8 cellular contexts compared by ENCODE assay signal in genomic region chr1:84996846-84997666, GRCh38. TPM values are rescaled to one million over a fixed set of nuclear protein-coding genes. Genes with fewer than 3 reads are reported as not detected.
A peak's percentile ranks its signal among the peaks of the same experiment; 100 is the strongest.
DNase-seq lines count a peak whose midpoint lies in the region; ATAC-seq and TF ChIP-seq lines count a peak whose summit lies in the region.

Gene MCOLN2, minus strand, starts transcription at chr1:84997113. Its CDS starts 241 bp downstream, at chr1:84996872.

- in situ Hi-C loops in Caki2 (cut with HindIII; ENCODE audit: low pct_unique_long_range_greater_than_20kb, low sequenced_read_pairs), result no loop called here

- H3K36me3 Mint-ChIP-seq in activated naive CD8-positive, alpha-beta T cell treated with anti-CD3 and anti-CD28 coated beads, Interleukin-2, amount 10 ng/mL, durations not matched to agents 7 days and 5 days, result peaks cover 15% of the 10 kb centered on the region

- peak within 1 kb of the TSS; percentile 91 for H3K4me2 ChIP-seq in skeletal muscle satellite cell (ENCODE audit: low read length)

- H3K27ac ChIP-seq in RWPE1 (no peak within 1 kb of the TSS), iPS DF 6.9 (ENCODE audit: low read length) (no peak within 1 kb of the TSS)

- H3K4me1 ChIP-seq in iPS DF 6.9 (ENCODE audit: control insufficient read depth, insufficient read depth, low read length), result peaks cover 3% of the 10 kb centered on the region; the same call in 1 of the 2 replicates
- peaks cover 17% of the 10 kb centered on the region for H3K4me1 ChIP-seq in skeletal muscle satellite cell (ENCODE audit: control insufficient read depth, insufficient read depth, low read length)

- H3K4me1 Mint-ChIP-seq in activated naive CD8-positive, alpha-beta T cell treated with anti-CD3 and anti-CD28 coated beads, Interleukin-2, amount 10 ng/mL, durations not matched to agents 7 days and 5 days, result peaks cover 38% of the 10 kb centered on the region

- peaks cover 18% of the 10 kb centered on the region for H3K27me3 Mint-ChIP-seq in activated naive CD8-positive, alpha-beta T cell treated with anti-CD3 and anti-CD28 coated beads, Interleukin-2, amount 10 ng/mL, durations not matched to agents 7 days and 5 days

- H3K4me3 ChIP-seq in iPS DF 6.9 (ENCODE audit: low read length) (peak within 1 kb of the TSS; percentile 66), skeletal muscle satellite cell (ENCODE audit: low read length) (peak within 1 kb of the TSS; percentile 76)

- DNase-seq in Caki2 (ENCODE audit: low read depth) (peak; percentile 11), RWPE1 (ENCODE audit: low spot score) (peak; percentile 45), iPS DF 6.9 (ENCODE audit: low read depth, low spot score) (no peak), NCI-H226 (no peak)
- DNase-seq in activated naive CD8-positive, alpha-beta T cell treated with anti-CD3 and anti-CD28 coated beads, Interleukin-2, amount 10 ng/mL, durations not matched to agents 7 days and 5 days, result peak; percentile 76

- H3K9me3 Mint-ChIP-seq in activated naive CD8-positive, alpha-beta T cell treated with anti-CD3 and anti-CD28 coated beads, Interleukin-2, amount 10 ng/mL, durations not matched to agents 7 days and 5 days, result no peaks in the 10 kb centered on the region

- H3K27me3 ChIP-seq in iPS DF 6.9 (ENCODE audit: control insufficient read depth, insufficient read depth, low read length) (peaks cover 22% of the 10 kb centered on the region), skeletal muscle satellite cell (ENCODE audit: control insufficient read depth, insufficient read depth, low read length) (peaks cover 64% of the 10 kb centered on the region)

- no peak for TF ChIP-seq CTCF in RWPE1 (conservative IDR thresholded peaks at IDR 0.05; ENCODE audit: low read depth)

- H3K27ac Mint-ChIP-seq in activated naive CD8-positive, alpha-beta T cell treated with anti-CD3 and anti-CD28 coated beads, Interleukin-2, amount 10 ng/mL, durations not matched to agents 7 days and 5 days, result peak within 1 kb of the TSS; percentile 85

- H3K4me3 Mint-ChIP-seq in activated naive CD8-positive, alpha-beta T cell treated with anti-CD3 and anti-CD28 coated beads, Interleukin-2, amount 10 ng/mL, durations not matched to agents 7 days and 5 days, result peak within 1 kb of the TSS; percentile 88

- WGBS in iPS DF 6.9 (ENCODE audit: insufficient coverage, insufficient read length), result no CpG with 5 or more reads among the region's 87 CpGs

- no peaks in the 10 kb centered on the region for H3K9me3 ChIP-seq in iPS DF 6.9 (ENCODE audit: control insufficient read depth, insufficient read depth, low read length)
- H3K9me3 ChIP-seq in skeletal muscle satellite cell (replicated peaks; ENCODE audit: low read length), result no peaks in the 10 kb centered on the region

- POLR2A ChIA-PET in RWPE1 (lab: Yijun Ruan, JAX; ENCODE audit: low non-redundant PET), result no interaction called here
- POLR2A ChIA-PET in activated naive CD8-positive, alpha-beta T cell treated with anti-CD3 and anti-CD28 coated beads, Interleukin-2, amount 10 ng/mL, durations not matched to agents 7 days and 5 days (lab: Charles Lee), result interaction anchor here (1.0 to 2.0 kb wide), 3 partner anchors 9 to 261 kb away, joined by 3 to 4 read pairs (median 3); no protein-coding TSS in a partner anchor

- H3K36me3 ChIP-seq in iPS DF 6.9 (ENCODE audit: control insufficient read depth, insufficient read depth, low read length) (no peaks in the 10 kb centered on the region; the same call in 1 of the 2 replicates), skeletal muscle satellite cell (ENCODE audit: insufficient read depth, low read length) (no peaks in the 10 kb centered on the region)

- ATAC-seq in GM19351 (IDR thresholded peaks at IDR 0.05; ENCODE audit: unreplicated experiment), result peak; percentile 31
- ATAC-seq in HG03442 (IDR thresholded peaks at IDR 0.05; ENCODE audit: unreplicated experiment), result peak; percentile 49
- peak; percentile 74 for ATAC-seq in activated naive CD8-positive, alpha-beta T cell treated with anti-CD3 and anti-CD28 coated beads, Interleukin-2, amount 10 ng/mL, durations not matched to agents 7 days and 5 days (ENCODE audit: low read depth)

- CTCF ChIA-PET in RWPE1 (lab: Yijun Ruan, JAX), result interaction anchor here (0.7 to 1.1 kb wide), 2 partner anchors 35 to 42 kb away, joined by 3 to 4 read pairs; no protein-coding TSS in a partner anchor

- peak within 1 kb of the TSS; percentile 28 for H3K9ac ChIP-seq in skeletal muscle satellite cell (ENCODE audit: low read depth, low read length)

RNA-seq across cellular contexts. Expression of gene MCOLN2, which starts in this region (rescaled TPM):
- total RNA-seq in Caki2 (2014; rRNA removed; shearing (Covaris generic); ENCODE audit: low replicate concordance), result 3.1 TPM in 1 of 2 replicates, not detected in the other
- total RNA-seq in activated naive CD8-positive, alpha-beta T cell treated with anti-CD3 and anti-CD28 coated beads, Interleukin-2, amount 10 ng/mL, durations not matched to agents 7 days and 5 days, result 10 to 100 TPM; 18.8 to 19.9 TPM
- 0.51 and 2.0 TPM in 2 replicates for total RNA-seq in skeletal muscle satellite cell (2012; rRNA removed)

Comparison
In these comparisons a context has a peak if more than half of its experiments do, and no peak if none do; other contexts are left out.
1. DNase-seq: peak in Caki2 (single experiment), RWPE1 (single experiment) and activated naive CD8-positive, alpha-beta T cell treated with anti-CD3 and anti-CD28 coated beads, Interleukin-2, amount 10 ng/mL, durations not matched to agents 7 days and 5 days (single experiment); none in iPS DF 6.9 (single experiment) and NCI-H226 (single experiment).
2. Peak in every context shown above with its lines, with median percentiles within 50 percentile points of each other: ATAC-seq.